ENCODE assay signal across 16 cellular contexts in genomic region chr7:16817536-16817935, GRCh38. TPM values are rescaled to one million over a fixed set of nuclear protein-coding genes. Genes with fewer than 3 reads are reported as not detected.
A peak's percentile ranks its signal among the peaks of the same experiment; 100 is the strongest.
DNase-seq lines count a peak whose midpoint lies in the region; ATAC-seq, FAIRE-seq and TF ChIP-seq lines count a peak whose summit lies in the region.
"Had no signal": no experiment of that assay in that cellular context is flagged by ENCODE, and none has a peak within 500 bp of the region (broad histone marks: within the 10 kb centered on the region; RNA-seq: fewer than 3 reads in every experiment).

No MANE protein-coding gene starts in this region.

- H3K4me1 Mint-ChIP-seq in memory B cell = peaks cover 5% of the 10 kb centered on the region

- ATAC-seq in memory B cell (ENCODE audit: low read depth) (no peak), GM18907 (IDR thresholded peaks at IDR 0.05; ENCODE audit: unreplicated experiment) (no peak), GM21825 (IDR thresholded peaks at IDR 0.05; ENCODE audit: unreplicated experiment) (no peak)

- no peaks in the 10 kb centered on the region for H3K27me3 ChIP-seq in bronchial epithelial cell (ENCODE audit: control insufficient read depth, insufficient read depth, low read length)
- H3K27me3 ChIP-seq: tibial nerve had no signal

- H3K4me3 ChIP-seq in bronchial epithelial cell (ENCODE audit: low read depth, low read length) = no peak overlapping the region
- H3K4me3 ChIP-seq: tibial nerve had no signal

- no peak for TF ChIP-seq CTCF in bronchial epithelial cell (IDR thresholded peaks at IDR 0.05; ENCODE audit: insufficient read depth, low read length, severe bottlenecking)

- peak overlapping the region; percentile 7 for H3K27ac Mint-ChIP-seq in memory B cell

- DNase-seq in EH (ENCODE audit: low read depth) (peak; percentile 36), NCI-H2029 treated with DMSO at 0.1 percent for 48 hours (lab: John Stamatoyannopoulos, UW) (peak; percentile 13), bronchial epithelial cell (ENCODE audit: low read depth) (peak; percentile 93), memory B cell (ENCODE audit: low spot score in 2 of 2) (no peak), NCI-H82 (lab: John Stamatoyannopoulos, UW) (no peak), DMS79 treated with DMSO at 0.1 percent for 48 hours (lab: John Stamatoyannopoulos, UW) (no peak)
- DNase-seq: activated T-cell treated with anti-CD3 and anti-CD28 coated beads, Interleukin-2, amount 50 U/mL, for 1 hour; CD4-positive, alpha-beta memory T cell; RPMI8226 had no signal

- H3K36me3 ChIP-seq in bronchial epithelial cell (ENCODE audit: control insufficient read depth, insufficient read depth, low read length) = no peaks in the 10 kb centered on the region
- H3K36me3 ChIP-seq: tibial nerve had no signal

- H3K27me3 Mint-ChIP-seq in memory B cell = peaks cover 6% of the 10 kb centered on the region

- H3K9me3 Mint-ChIP-seq in memory B cell = no peaks in the 10 kb centered on the region

- no peaks in the 10 kb centered on the region for H3K36me3 Mint-ChIP-seq in memory B cell
- H3K36me3 Mint-ChIP-seq: CD4-positive, alpha-beta memory T cell had no signal

- FAIRE-seq in bronchial epithelial cell (lab: Jason Lieb, UNC) = no peak
- FAIRE-seq: GM12891 had no signal

- H3K4me3 Mint-ChIP-seq in memory B cell = no peak overlapping the region
- H3K4me3 Mint-ChIP-seq: CD4-positive, alpha-beta memory T cell had no signal

RNA-seq across cellular contexts. Expression of gene AGR2, which starts 12.7 kb away (rescaled TPM):
- total RNA-seq in bronchial epithelial cell = 118 and 163 TPM in 2 replicates
- total RNA-seq: cardiac septum; CD4-positive, alpha-beta memory T cell; glomerular endothelial cell; lung microvascular endothelial cell; tibial nerve had no signal

Comparison
In these comparisons a context has a peak if more than half of its experiments do, and no peak if none do; other contexts are left out.
1. DNase-seq: peak in EH (single experiment), NCI-H2029 treated with DMSO at 0.1 percent for 48 hours (single experiment) and bronchial epithelial cell (single experiment); none in memory B cell (0 of 2), NCI-H82 (single experiment) and DMS79 treated with DMSO at 0.1 percent for 48 hours (single experiment).